Comparison of ENCODE assay signal across 12 cellular contexts in genomic region chr11:82998697-82999096, GRCh38.
"Had no signal": no experiment of that assay in that cellular context is flagged by ENCODE, and none has a peak within 500 bp of the region (broad histone marks: within the 10 kb centered on the region; RNA-seq: fewer than 3 reads in every experiment).

No MANE protein-coding gene starts in this region.

- DNase-seq: activated CD4-positive, alpha-beta memory T cell treated with anti-CD3 and anti-CD28 coated beads, Interleukin-2, amount 10 ng/mL, durations not matched to agents 7 days and 5 days; activated CD4-positive, alpha-beta T cell treated with anti-CD3 and anti-CD28 coated beads for 1 hour; activated naive CD4-positive, alpha-beta T cell; effector CD4-positive, alpha-beta T cell; left lung; pancreas; stimulated activated CD4-positive, alpha-beta T cell treated with anti-CD3 and anti-CD28 coated beads, Interleukin-15, amount 100 ng/mL, for 24 hours; stimulated activated CD4-positive, alpha-beta T cell treated with anti-CD3 and anti-CD28 coated beads, Interleukin-4, amount 100 ng/mL, for 24 hours; T-helper 17 cell; thyroid gland had no signal

- H3K4me1 ChIP-seq: thyroid gland had no signal

- H3K4me3 ChIP-seq: left lung, pancreas, thyroid gland, vagina had no signal

- H3K4me3 Mint-ChIP-seq: activated CD4-positive, alpha-beta memory T cell treated with anti-CD3 and anti-CD28 coated beads, Interleukin-2, amount 10 ng/mL, durations not matched to agents 7 days and 5 days; mesothelial cell of epicardium; T-helper 17 cell had no signal

- H3K36me3 ChIP-seq: left lung, pancreas, thyroid gland, vagina had no signal

- H3K27ac ChIP-seq: left lung, pancreas, thyroid gland, vagina had no signal

- H3K27me3 Mint-ChIP-seq: activated CD4-positive, alpha-beta memory T cell treated with anti-CD3 and anti-CD28 coated beads, Interleukin-2, amount 10 ng/mL, durations not matched to agents 7 days and 5 days; T-helper 17 cell had no signal

- ATAC-seq: left lung, pancreas, T-helper 17 cell had no signal

- H3K27ac Mint-ChIP-seq: activated CD4-positive, alpha-beta memory T cell treated with anti-CD3 and anti-CD28 coated beads, Interleukin-2, amount 10 ng/mL, durations not matched to agents 7 days and 5 days; mesothelial cell of epicardium had no signal

- H3K36me3 Mint-ChIP-seq: mesothelial cell of epicardium had no signal

- H3K9me3 Mint-ChIP-seq: activated CD4-positive, alpha-beta memory T cell treated with anti-CD3 and anti-CD28 coated beads, Interleukin-2, amount 10 ng/mL, durations not matched to agents 7 days and 5 days; mesothelial cell of epicardium had no signal

- H3K27me3 ChIP-seq: left lung, pancreas, thyroid gland, vagina had no signal

- H3K9me3 ChIP-seq: left lung, pancreas, thyroid gland, vagina had no signal
